Comparison of ENCODE assay signal across 1 cellular context in genomic region chr5:150497274-150497988, GRCh38.
A peak's percentile ranks its signal among the peaks of the same experiment; 100 is the strongest.
TF ChIP-seq lines count a peak whose summit lies in the region.

No MANE protein-coding gene starts in this region.

TF ChIP-seq in K562, 482 proteins besides CTCF, POLR2A, EP300 and RAD21 (continued from another document):
- TF ChIP-seq ZFP91 (CRISPR knock-in tag; IDR thresholded peaks at IDR 0.05) (no peak), RREB1 (CRISPR knock-in tag; IDR thresholded peaks at IDR 0.05) (no peak), BACH1 (tag; IDR thresholded peaks at IDR 0.05) (no peak), TEAD2 (tag; IDR thresholded peaks at IDR 0.05) (no peak), SMARCA4 (IDR thresholded peaks at IDR 0.05) (no peak), UBTF (IDR thresholded peaks at IDR 0.05; ENCODE audit: borderline replicate concordance in 1 of 2, low read depth in 2 of 2, low read length in 2 of 2) (no peak), CBFA2T2 (conservative IDR thresholded peaks at IDR 0.05) (peak; percentile 38), ZNF75A (CRISPR knock-in tag; IDR thresholded peaks at IDR 0.05) (no peak), HDAC8 (tag; IDR thresholded peaks at IDR 0.05) (no peak), SMAD4 (CRISPR knock-in tag; conservative IDR thresholded peaks at IDR 0.05) (no peak), POLR3G (IDR thresholded peaks at IDR 0.05; ENCODE audit: extremely low read depth, insufficient read length, insufficient replicate concordance) (no peak), XRCC5 (IDR thresholded peaks at IDR 0.05; ENCODE audit: low read depth, low read length) (no peak), ZNF354B (CRISPR knock-in tag; IDR thresholded peaks at IDR 0.05) (no peak), MYNN (IDR thresholded peaks at IDR 0.05) (0 out of 2 replicates have a peak, but pooled peaks have one; percentile 37), MYNN (CRISPR knock-in tag; IDR thresholded peaks at IDR 0.05) (no peak), HDAC6 (IDR thresholded peaks at IDR 0.05; ENCODE audit: low read depth, low read length) (no peak)
- TF ChIP-seq, protein P1, sequence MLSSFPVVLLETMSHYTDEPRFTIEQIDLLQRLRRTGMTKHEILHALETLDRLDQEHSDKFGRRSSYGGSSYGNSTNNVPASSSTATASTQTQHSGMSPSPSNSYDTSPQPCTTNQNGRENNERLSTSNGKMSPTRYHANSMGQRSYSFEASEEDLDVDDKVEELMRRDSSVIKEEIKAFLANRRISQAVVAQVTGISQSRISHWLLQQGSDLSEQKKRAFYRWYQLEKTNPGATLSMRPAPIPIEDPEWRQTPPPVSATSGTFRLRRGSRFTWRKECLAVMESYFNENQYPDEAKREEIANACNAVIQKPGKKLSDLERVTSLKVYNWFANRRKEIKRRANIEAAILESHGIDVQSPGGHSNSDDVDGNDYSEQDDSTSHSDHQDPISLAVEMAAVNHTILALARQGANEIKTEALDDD (IDR thresholded peaks at IDR 0.05) = no peak
- TF ChIP-seq, protein P2, sequence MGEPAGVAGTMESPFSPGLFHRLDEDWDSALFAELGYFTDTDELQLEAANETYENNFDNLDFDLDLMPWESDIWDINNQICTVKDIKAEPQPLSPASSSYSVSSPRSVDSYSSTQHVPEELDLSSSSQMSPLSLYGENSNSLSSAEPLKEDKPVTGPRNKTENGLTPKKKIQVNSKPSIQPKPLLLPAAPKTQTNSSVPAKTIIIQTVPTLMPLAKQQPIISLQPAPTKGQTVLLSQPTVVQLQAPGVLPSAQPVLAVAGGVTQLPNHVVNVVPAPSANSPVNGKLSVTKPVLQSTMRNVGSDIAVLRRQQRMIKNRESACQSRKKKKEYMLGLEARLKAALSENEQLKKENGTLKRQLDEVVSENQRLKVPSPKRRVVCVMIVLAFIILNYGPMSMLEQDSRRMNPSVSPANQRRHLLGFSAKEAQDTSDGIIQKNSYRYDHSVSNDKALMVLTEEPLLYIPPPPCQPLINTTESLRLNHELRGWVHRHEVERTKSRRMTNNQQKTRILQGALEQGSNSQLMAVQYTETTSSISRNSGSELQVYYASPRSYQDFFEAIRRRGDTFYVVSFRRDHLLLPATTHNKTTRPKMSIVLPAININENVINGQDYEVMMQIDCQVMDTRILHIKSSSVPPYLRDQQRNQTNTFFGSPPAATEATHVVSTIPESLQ (CRISPR knock-in tag; IDR thresholded peaks at IDR 0.05) = no peak
- TF ChIP-seq, protein P3, sequence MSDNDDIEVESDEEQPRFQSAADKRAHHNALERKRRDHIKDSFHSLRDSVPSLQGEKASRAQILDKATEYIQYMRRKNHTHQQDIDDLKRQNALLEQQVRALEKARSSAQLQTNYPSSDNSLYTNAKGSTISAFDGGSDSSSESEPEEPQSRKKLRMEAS (CRISPR knock-in tag; IDR thresholded peaks at IDR 0.05) = peak; percentile 18; the same call in 1 of the 2 replicates
- TF ChIP-seq, protein P4, sequence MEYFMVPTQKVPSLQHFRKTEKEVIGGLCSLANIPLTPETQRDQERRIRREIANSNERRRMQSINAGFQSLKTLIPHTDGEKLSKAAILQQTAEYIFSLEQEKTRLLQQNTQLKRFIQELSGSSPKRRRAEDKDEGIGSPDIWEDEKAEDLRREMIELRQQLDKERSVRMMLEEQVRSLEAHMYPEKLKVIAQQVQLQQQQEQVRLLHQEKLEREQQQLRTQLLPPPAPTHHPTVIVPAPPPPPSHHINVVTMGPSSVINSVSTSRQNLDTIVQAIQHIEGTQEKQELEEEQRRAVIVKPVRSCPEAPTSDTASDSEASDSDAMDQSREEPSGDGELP (CRISPR knock-in tag; IDR thresholded peaks at IDR 0.05; ENCODE audit: borderline replicate concordance) = peak; percentile 62; the same call in 1 of the 2 replicates
